Comparison of ENCODE assay signal across 10 cellular contexts in the genomic region with DNA sequence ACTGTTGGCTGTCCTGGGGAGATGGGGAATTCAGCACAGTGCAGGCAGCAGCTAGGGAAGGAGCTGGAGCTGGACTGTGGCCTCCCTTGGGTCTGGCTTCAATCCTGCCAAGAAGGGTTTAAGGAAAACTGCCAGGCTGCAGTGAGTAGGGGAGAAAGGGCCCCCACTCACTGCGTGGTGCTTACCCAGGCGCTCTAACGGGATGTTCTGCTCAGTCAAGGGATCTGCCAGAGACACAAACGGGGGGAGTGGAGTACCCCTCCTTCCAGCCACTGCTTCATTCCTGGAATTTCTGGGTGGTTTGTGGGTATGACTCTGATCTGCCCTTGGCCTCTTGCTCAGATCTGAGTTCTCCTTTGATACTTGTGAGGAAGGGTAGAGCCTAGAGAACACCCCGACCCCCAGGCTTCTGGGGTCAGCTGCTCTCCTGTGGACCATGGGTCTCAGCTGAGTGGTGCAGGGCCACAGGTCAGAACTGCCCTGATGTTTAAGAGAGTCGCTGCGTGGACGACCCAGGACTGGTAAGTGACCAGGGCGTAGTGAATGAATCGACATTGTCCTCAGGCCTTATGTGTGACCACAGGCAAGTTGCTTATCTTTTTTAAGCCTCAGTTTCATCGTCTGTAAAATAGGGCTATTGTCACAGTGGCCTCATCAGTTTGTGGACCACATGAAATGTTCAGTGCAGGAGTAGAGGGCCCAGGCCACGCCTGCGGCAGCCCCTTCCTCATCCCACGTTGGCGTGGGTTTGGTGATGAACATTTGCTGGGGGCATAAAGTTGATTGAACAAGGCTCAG. TPM values are rescaled to one million over a fixed set of nuclear protein-coding genes. Genes with fewer than 3 reads are reported as not detected.
DNase-seq lines count a peak whose midpoint lies in the region; ATAC-seq and TF ChIP-seq lines count a peak whose summit lies in the region.
"Had no signal": no experiment of that assay in that cellular context is flagged by ENCODE, and none has a peak within 500 bp of the region (broad histone marks: within the 10 kb centered on the region; RNA-seq: fewer than 3 reads in every experiment).

No MANE protein-coding gene starts in this region.

- no peak for ATAC-seq in HG03139 (IDR thresholded peaks at IDR 0.05; ENCODE audit: unreplicated experiment)
- no peak for ATAC-seq in GM19463 (IDR thresholded peaks at IDR 0.05; ENCODE audit: unreplicated experiment)

- no peak overlapping the region for H2AFZ ChIP-seq in hepatocyte

- no peaks in the 10 kb centered on the region for H3K36me3 ChIP-seq in hepatocyte (replicated peaks; ENCODE audit: insufficient read depth, low read depth)

- H3K4me3 ChIP-seq in hepatocyte (no peak overlapping the region), skeletal muscle cell (ENCODE audit: low read depth, low read length) (no peak overlapping the region)

- H3K9me3 ChIP-seq in hepatocyte (ENCODE audit: low read depth), result no peaks in the 10 kb centered on the region

- DNase-seq in GM03348 (ENCODE audit: low spot score) (peak; percentile 78), astrocyte of the hippocampus (ENCODE audit: low read depth, low spot score) (peak; percentile 98), hepatocyte (ENCODE audit: low spot score) (peak; percentile 78), skeletal muscle cell (ENCODE audit: low read depth) (peak; percentile 90), DMS153 (lab: John Stamatoyannopoulos, UW) (no peak), DMS79 treated with DMSO at 0.1 percent for 48 hours (lab: John Stamatoyannopoulos, UW) (no peak)
- DNase-seq: NCI-H1417 treated with DMSO at 0.1 percent for 48 hours, T-helper 1 cell had no signal

- H3K9me2 ChIP-seq in hepatocyte (replicated peaks; ENCODE audit: insufficient read depth), result no peaks in the 10 kb centered on the region

- 63% methylated on average over 15 of the region's 15 CpGs for WGBS in hepatocyte (ENCODE audit: low lambda C conversion rate, missing lambda C conversion rate)

- no peak for TF ChIP-seq CTCF in hepatocyte (IDR thresholded peaks at IDR 0.05; ENCODE audit: poor library complexity)

- peaks cover 54% of the 10 kb centered on the region for H3K79me2 ChIP-seq in hepatocyte

- H4K20me1 ChIP-seq in hepatocyte (ENCODE audit: insufficient read depth, poor library complexity, severe bottlenecking), result no peaks in the 10 kb centered on the region

- peak overlapping the region; percentile 96 for H3K27ac ChIP-seq in hepatocyte

- peak overlapping the region; percentile 49 for H3K4me2 ChIP-seq in hepatocyte

- no peaks in the 10 kb centered on the region for H3K27me3 ChIP-seq in hepatocyte

- H3K4me1 ChIP-seq in hepatocyte (ENCODE audit: insufficient read depth), result peaks cover 56% of the 10 kb centered on the region

RNA-seq across cellular contexts. Expression of a gene that starts 9.6 kb away (rescaled TPM):
- 253 and 281 TPM in 2 replicates for total RNA-seq in hepatocyte
- polyA plus RNA-seq in hepatocyte, result 284 and 315 TPM in 2 replicates

Comparison
In these comparisons a context has a peak if more than half of its experiments do, and no peak if none do; other contexts are left out.
1. DNase-seq: peak in GM03348 (single experiment), astrocyte of the hippocampus (single experiment), hepatocyte (single experiment) and skeletal muscle cell (single experiment); none in DMS153 (single experiment) and DMS79 treated with DMSO at 0.1 percent for 48 hours (single experiment).